Comparison of ENCODE assay signal across 8 cellular contexts in genomic region chr2:174699993-174700766, GRCh38.
DNase-seq lines count a peak whose midpoint lies in the region; ATAC-seq and TF ChIP-seq lines count a peak whose summit lies in the region.

No MANE protein-coding gene starts in this region.

- TF ChIP-seq CTCF in neural crest cell (conservative IDR thresholded peaks at IDR 0.05), result peak; percentile 80

- H3K4me3 Mint-ChIP-seq in T-cell, result no peak overlapping the region
- no peak overlapping the region for H3K4me3 Mint-ChIP-seq in neural crest cell

- H3K27me3 Mint-ChIP-seq in T-cell (no peaks in the 10 kb centered on the region), neural crest cell (ENCODE audit: low read depth) (peaks cover 28% of the 10 kb centered on the region)

- DNase-seq in COLO829 (ENCODE audit: low spot score), result peak; percentile 73
- peak; percentile 73 for DNase-seq in NAMALWA (ENCODE audit: low spot score)
- peak in 11 of 34 experiments; percentile 11 to 48 (median 27) for DNase-seq in T-cell
- DNase-seq in fibroblast of gingiva (ENCODE audit: low read depth), result peak; percentile 36
- DNase-seq in neural crest cell (ENCODE audit: low read depth, low spot score), result peak; percentile 28

- H3K4me1 Mint-ChIP-seq in T-cell (peaks cover 0 to 7% (median 4%) of the 10 kb centered on the region in 3 donors), neural crest cell (peaks cover 4% of the 10 kb centered on the region)

- H3K9me3 Mint-ChIP-seq in T-cell (no peaks in the 10 kb centered on the region), neural crest cell (no peaks in the 10 kb centered on the region)

- no peaks in the 10 kb centered on the region for H3K36me3 Mint-ChIP-seq in T-cell
- no peaks in the 10 kb centered on the region for H3K36me3 Mint-ChIP-seq in neural crest cell (ENCODE audit: low read depth)

- ATAC-seq in GM18867 (IDR thresholded peaks at IDR 0.05; ENCODE audit: unreplicated experiment), result peak; percentile 56
- ATAC-seq in T-cell (replicated peaks in 1 of 4), result peak; percentile 40 to 78 (median 66)
- ATAC-seq in HG03045 (IDR thresholded peaks at IDR 0.05; ENCODE audit: unreplicated experiment), result no peak
- no peak for ATAC-seq in HG03469 (IDR thresholded peaks at IDR 0.05; ENCODE audit: unreplicated experiment)

- no peak overlapping the region for H3K27ac Mint-ChIP-seq in T-cell
- no peak overlapping the region for H3K27ac Mint-ChIP-seq in neural crest cell (ENCODE audit: unreplicated experiment)

- POLR2A ChIA-PET in T-cell (lab: Charles Lee), result interaction anchor here in 1 of 2 donors (0.6 kb wide), 1 partner anchor 12 kb away, joined by 3 read pairs; no protein-coding TSS in a partner anchor

- CTCF ChIA-PET in T-cell (lab: Charles Lee), result interaction anchor here (0.5 to 4.8 kb wide), 39 partner anchors 8 to 1440 kb away, joined by 3 to 49 read pairs (median 4); partner anchors contain the start of gene ATF2 (in 1 of the 2)

Comparison
In these comparisons a context has a peak if more than half of its experiments do, and no peak if none do; other contexts are left out.
1. ATAC-seq: peak in GM18867 (single experiment) and T-cell (4 of 4); none in HG03045 (single experiment) and HG03469 (single experiment).